In genomic region chrX:14209034-14209433, GRCh38 we compare ENCODE assay signal across 1 cellular context.
TF ChIP-seq lines count a peak whose summit lies in the region.

No MANE protein-coding gene starts in this region.

TF ChIP-seq in HepG2, 621 proteins besides CTCF, POLR2A, EP300 and RAD21 (continued from another document):
- TF ChIP-seq ZSCAN20 (CRISPR knock-in tag; IDR thresholded peaks at IDR 0.05; ENCODE audit: borderline replicate concordance) (no peak), MXI1 (IDR thresholded peaks at IDR 0.05; ENCODE audit: borderline replicate concordance, low read depth, low read length) (no peak)
